1 cellular context compared by ENCODE assay signal in genomic region chr4:128810871-128811570, GRCh38.
TF ChIP-seq lines count a peak whose summit lies in the region.

No MANE protein-coding gene starts in this region.

TF ChIP-seq in K562, 482 proteins besides CTCF, POLR2A, EP300 and RAD21 (continued from another document and continues in another):
- TF ChIP-seq LCOR (CRISPR knock-in tag; IDR thresholded peaks at IDR 0.05) = peak; percentile 67; the same call in 1 of the 2 replicates
- no peak for TF ChIP-seq ZNF146 (CRISPR knock-in tag; IDR thresholded peaks at IDR 0.05; ENCODE audit: unreplicated experiment)
- 0 out of 2 replicates have a peak, but pooled peaks have one; percentile 33 for TF ChIP-seq ARID1B (IDR thresholded peaks at IDR 0.05)
- TF ChIP-seq RBBP5 (IDR thresholded peaks at IDR 0.05; ENCODE audit: borderline replicate concordance, insufficient read depth, low read length, poor library complexity, severe bottlenecking) = no peak
- 0 out of 2 replicates have a peak, but pooled peaks have one; percentile 53 for TF ChIP-seq GABPB1 (CRISPR knock-in tag; IDR thresholded peaks at IDR 0.05)
- no peak for TF ChIP-seq RFX7 (CRISPR knock-in tag; IDR thresholded peaks at IDR 0.05)
- no peak for TF ChIP-seq ZNF165 (CRISPR knock-in tag; IDR thresholded peaks at IDR 0.05; ENCODE audit: borderline replicate concordance)
- peak; percentile 55; the same call in 1 of the 2 replicates for TF ChIP-seq CREB3L1 (IDR thresholded peaks at IDR 0.05; ENCODE audit: borderline replicate concordance, low read depth)
- no peak for TF ChIP-seq GABPB2 (CRISPR knock-in tag; conservative IDR thresholded peaks at IDR 0.05)
- no peak for TF ChIP-seq MECOM (CRISPR knock-in tag; IDR thresholded peaks at IDR 0.05)
- no peak for TF ChIP-seq SNIP1 (IDR thresholded peaks at IDR 0.05; ENCODE audit: low read depth)
- peak in 1 of 2 experiments; percentile 29; a peak in 2 of 4 replicates for TF ChIP-seq RCOR1 (IDR thresholded peaks at IDR 0.05; ENCODE audit: borderline replicate concordance in 1 of 2, low read depth in 2 of 2, low read length in 2 of 2)
- no peak for TF ChIP-seq ZNF644 (tag; IDR thresholded peaks at IDR 0.05; ENCODE audit: low read depth)
- TF ChIP-seq FOXK1 (CRISPR knock-in tag; IDR thresholded peaks at IDR 0.05; ENCODE audit: borderline replicate concordance) = no peak; the same call in 1 of the 2 replicates
- TF ChIP-seq SRSF7 (optimal IDR thresholded peaks at IDR 0.05; ENCODE audit: low read depth, low read length) = no peak
- no peak for TF ChIP-seq ZNF3 (CRISPR knock-in tag; IDR thresholded peaks at IDR 0.05)
- TF ChIP-seq ZNF224 (CRISPR knock-in tag; IDR thresholded peaks at IDR 0.05) = 0 out of 2 replicates have a peak, but pooled peaks have one; percentile 16
- TF ChIP-seq ZNF324 (CRISPR knock-in tag; IDR thresholded peaks at IDR 0.05) = no peak
- no peak for TF ChIP-seq MEIS2 (IDR thresholded peaks at IDR 0.05; ENCODE audit: partially characterized antibody)
- TF ChIP-seq FOXJ3 (CRISPR knock-in tag; IDR thresholded peaks at IDR 0.05) = no peak
- no peak for TF ChIP-seq HDAC8 (tag; IDR thresholded peaks at IDR 0.05)
- TF ChIP-seq TCFL5 (CRISPR knock-in tag; conservative IDR thresholded peaks at IDR 0.05) = no peak
- no peak for TF ChIP-seq ZZZ3 (IDR thresholded peaks at IDR 0.05)
- no peak for TF ChIP-seq HDGF (IDR thresholded peaks at IDR 0.05)
- TF ChIP-seq ZNF217 (CRISPR knock-in tag; IDR thresholded peaks at IDR 0.05) = no peak
- peak; percentile 64 for TF ChIP-seq HMGN3 (IDR thresholded peaks at IDR 0.05; ENCODE audit: borderline replicate concordance, extremely low read depth, insufficient read length, low read depth, low read length)
- TF ChIP-seq KLF13 (tag; IDR thresholded peaks at IDR 0.05; ENCODE audit: borderline replicate concordance, low read depth) = peak; percentile 60; the same call in 1 of the 2 replicates
- TF ChIP-seq ZNF408 (CRISPR knock-in tag; IDR thresholded peaks at IDR 0.05; ENCODE audit: low read depth) = no peak
- no peak for TF ChIP-seq NFIX (CRISPR knock-in tag; IDR thresholded peaks at IDR 0.05; ENCODE audit: low read depth)
- TF ChIP-seq GATAD2B (IDR thresholded peaks at IDR 0.05; ENCODE audit: borderline replicate concordance) = no peak
- no peak for TF ChIP-seq ZFP30 (CRISPR knock-in tag; IDR thresholded peaks at IDR 0.05; ENCODE audit: borderline replicate concordance)
- 0 out of 2 replicates have a peak, but pooled peaks have one; percentile 20 for TF ChIP-seq ZKSCAN1 (IDR thresholded peaks at IDR 0.05; ENCODE audit: low read depth, low read length)
- no peak for TF ChIP-seq ARHGAP35 (IDR thresholded peaks at IDR 0.05; ENCODE audit: partially characterized antibody)
- TF ChIP-seq MAZ (CRISPR knock-in tag; conservative IDR thresholded peaks at IDR 0.05 in 1 of 2, IDR thresholded peaks at IDR 0.05 in 1 of 2) = peak; percentile 83 to 92
- TF ChIP-seq ZNF449 (CRISPR knock-in tag; IDR thresholded peaks at IDR 0.05) = no peak
- TF ChIP-seq MXI1 (IDR thresholded peaks at IDR 0.05; ENCODE audit: low read depth, low read length) = peak; percentile 55; the same call in 1 of the 2 replicates
- no peak for TF ChIP-seq IFI16 (CRISPR knock-in tag; IDR thresholded peaks at IDR 0.05)
- TF ChIP-seq BCOR (IDR thresholded peaks at IDR 0.05) = peak; percentile 36
- TF ChIP-seq TBL1XR1 (IDR thresholded peaks at IDR 0.05; ENCODE audit: low read length in 2 of 2) = no peak
- TF ChIP-seq SUPT5H (IDR thresholded peaks at IDR 0.05) = peak; percentile 71
- TF ChIP-seq ZNF75A (CRISPR knock-in tag; IDR thresholded peaks at IDR 0.05) = no peak
- TF ChIP-seq SMARCC2 (IDR thresholded peaks at IDR 0.05; ENCODE audit: low read depth) = no peak
- no peak for TF ChIP-seq CEBPZ (IDR thresholded peaks at IDR 0.05; ENCODE audit: borderline replicate concordance, low read depth, low read length)
- TF ChIP-seq FOXP4 (CRISPR knock-in tag; IDR thresholded peaks at IDR 0.05; ENCODE audit: borderline replicate concordance) = 0 out of 2 replicates have a peak, but pooled peaks have one; percentile 13
- TF ChIP-seq NR2F6 (CRISPR knock-in tag; IDR thresholded peaks at IDR 0.05) = no peak
- no peak for TF ChIP-seq ZNF766 (CRISPR knock-in tag; conservative IDR thresholded peaks at IDR 0.05)
- no peak; the same call in 1 of the 2 replicates for TF ChIP-seq NFIC (IDR thresholded peaks at IDR 0.05)
- TF ChIP-seq ESRRB (CRISPR knock-in tag; IDR thresholded peaks at IDR 0.05; ENCODE audit: borderline replicate concordance) = no peak
- TF ChIP-seq PTRF (tag; IDR thresholded peaks at IDR 0.05) = no peak
- TF ChIP-seq MAFG (tag; conservative IDR thresholded peaks at IDR 0.05) = no peak
- TF ChIP-seq PPARD (CRISPR knock-in tag; IDR thresholded peaks at IDR 0.05) = no peak
- TF ChIP-seq ZBTB8A (IDR thresholded peaks at IDR 0.05; ENCODE audit: partially characterized antibody) = no peak
- no peak for TF ChIP-seq GTF2E2 (tag; IDR thresholded peaks at IDR 0.05)
- no peak for TF ChIP-seq U2AF1 (optimal IDR thresholded peaks at IDR 0.05; ENCODE audit: low read depth, low read length)
- TF ChIP-seq GATAD2A (IDR thresholded peaks at IDR 0.05) = no peak
- TF ChIP-seq SREBF2 (CRISPR knock-in tag; IDR thresholded peaks at IDR 0.05) = no peak
- no peak for TF ChIP-seq GTF2F1 (IDR thresholded peaks at IDR 0.05; ENCODE audit: low read depth, low read length)
- TF ChIP-seq KDM5B (IDR thresholded peaks at IDR 0.05; ENCODE audit: insufficient replicate concordance, low read depth, low read length) = peak; percentile 57
- peak in 1 of 2 experiments; percentile 43 for TF ChIP-seq AFF1 (IDR thresholded peaks at IDR 0.05; ENCODE audit: low read depth in 1 of 2, partially characterized antibody in 2 of 2)
- no peak for TF ChIP-seq RBM34 (IDR thresholded peaks at IDR 0.05; ENCODE audit: borderline replicate concordance, insufficient read depth, low read length)
- TF ChIP-seq FOXK2 (conservative IDR thresholded peaks at IDR 0.05 in 1 of 2, IDR thresholded peaks at IDR 0.05 in 1 of 2; ENCODE audit: low read depth in 2 of 2) = peak; percentile 38 to 49; a peak in 2 of 4 replicates
- TF ChIP-seq MITF (IDR thresholded peaks at IDR 0.05) = no peak
- no peak for TF ChIP-seq WHSC1 (IDR thresholded peaks at IDR 0.05; ENCODE audit: low read length)
- TF ChIP-seq E2F6 (IDR thresholded peaks at IDR 0.05; ENCODE audit: borderline replicate concordance in 1 of 2, extremely low read depth in 1 of 2, insufficient read depth in 1 of 2, insufficient read length in 1 of 2, low read depth in 1 of 2, low read length in 1 of 2, poor library complexity in 1 of 2, severe bottlenecking in 1 of 2) = peak; percentile 48 to 90
- no peak for TF ChIP-seq ZNF57 (CRISPR knock-in tag; IDR thresholded peaks at IDR 0.05)
- TF ChIP-seq XRCC4 (IDR thresholded peaks at IDR 0.05; ENCODE audit: extremely low read depth, insufficient read depth, insufficient read length) = no peak
